ENCODE assay signal across 27 cellular contexts in the genomic region with DNA sequence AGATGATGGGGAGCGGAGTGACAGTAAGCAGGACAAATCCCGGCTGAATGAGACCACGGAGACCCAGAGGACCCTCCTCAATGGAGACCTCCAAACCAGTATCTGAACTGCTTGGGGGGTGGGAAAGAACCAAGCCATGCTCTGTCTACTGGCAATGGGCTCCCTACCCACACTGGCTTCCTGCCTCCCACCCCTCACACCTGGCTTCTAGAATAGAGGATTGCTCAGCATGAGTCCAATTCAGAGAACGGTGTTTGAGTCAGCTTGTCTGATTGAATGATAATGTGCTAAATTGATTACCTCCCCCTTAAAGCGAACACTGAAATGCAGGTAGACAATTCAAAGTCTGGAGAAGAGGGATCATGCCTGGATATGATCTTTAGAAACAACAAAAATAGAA. TPM values are rescaled to one million over a fixed set of nuclear protein-coding genes. Genes with fewer than 3 reads are reported as not detected.
"Had no signal": no experiment of that assay in that cellular context is flagged by ENCODE, and none has a peak within 500 bp of the region (broad histone marks: within the 10 kb centered on the region; RNA-seq: fewer than 3 reads in every experiment).

No MANE protein-coding gene starts in this region.

- H3K27ac Mint-ChIP-seq: effector memory CD8-positive, alpha-beta T cell; immature natural killer cell; natural killer cell; stimulated activated memory B cell treated with anti-CD40 and anti-IgM and Interleukin-4, amounts not matched to agents 10 μg/mL and 1 μg/mL and 100 μg/mL, for 72 hours had no signal

- H3K36me3 ChIP-seq: gastroesophageal sphincter, heart right ventricle, left ventricle myocardium inferior, lower lobe of right lung, ovary, sigmoid colon, tibial artery, upper lobe of left lung had no signal

- ATAC-seq: effector memory CD8-positive, alpha-beta T cell; gastroesophageal sphincter; heart right ventricle; left colon; lower lobe of right lung; natural killer cell; psoas muscle; right cardiac atrium; stimulated activated memory B cell treated with anti-CD40 and anti-IgM and Interleukin-4, amounts not matched to agents 10 μg/mL and 1 μg/mL and 100 μg/mL, for 72 hours; stimulated activated naive CD8-positive, alpha-beta T cell treated with anti-CD3 and anti-CD28 coated beads, Interleukin-15, Interleukin-2, amounts not matched to agents 100 U/mL and 50 U/mL, for 24 hours had no signal

- H3K4me3 ChIP-seq: coronary artery, gastroesophageal sphincter, heart right ventricle, left ventricle myocardium inferior, lower lobe of right lung, ovary, psoas muscle, sigmoid colon, testis, tibial artery, upper lobe of left lung had no signal

- H3K9me3 Mint-ChIP-seq: effector memory CD8-positive, alpha-beta T cell; natural killer cell; stimulated activated memory B cell treated with anti-CD40 and anti-IgM and Interleukin-4, amounts not matched to agents 10 μg/mL and 1 μg/mL and 100 μg/mL, for 72 hours had no signal

- H3K27me3 ChIP-seq: ovary, testis had no signal

- H3K9me3 ChIP-seq: gastroesophageal sphincter, heart right ventricle, left ventricle myocardium inferior, lower lobe of right lung, ovary, psoas muscle, sigmoid colon, testis, tibial artery, upper lobe of left lung had no signal

- H3K27ac ChIP-seq: coronary artery, gastroesophageal sphincter, heart right ventricle, left ventricle myocardium inferior, lower lobe of right lung, ovary, psoas muscle, sigmoid colon, testis, tibial artery, upper lobe of left lung had no signal

- H3K4me1 ChIP-seq: testis had no signal

- DNase-seq: dermis blood vessel endothelial cell; effector memory CD8-positive, alpha-beta T cell; heart right ventricle; hippocampal formation; immature natural killer cell; kidney glomerular epithelial cell; left colon; left ventricle myocardium inferior; lower lobe of right lung; natural killer cell; occipital lobe; ovary; posterior cingulate gyrus; psoas muscle; right cardiac atrium; sigmoid colon; stimulated activated CD4-positive, alpha-beta T cell treated with anti-CD3 and anti-CD28 coated beads, Interleukin-2, amount 100 ng/mL, for 24 hours; stimulated activated CD4-positive, alpha-beta T cell treated with anti-CD3 and anti-CD28 coated beads, Interleukin-4, amount 100 ng/mL, for 4 hours; stimulated activated naive CD8-positive, alpha-beta T cell treated with anti-CD3 and anti-CD28 coated beads, Interleukin-15, Interleukin-2, amounts not matched to agents 100 U/mL and 50 U/mL, for 24 hours; substantia nigra; testis; upper lobe of left lung had no signal

- H3K4me3 Mint-ChIP-seq: effector memory CD8-positive, alpha-beta T cell; immature natural killer cell; natural killer cell; stimulated activated memory B cell treated with anti-CD40 and anti-IgM and Interleukin-4, amounts not matched to agents 10 μg/mL and 1 μg/mL and 100 μg/mL, for 72 hours had no signal

- H3K36me3 Mint-ChIP-seq: immature natural killer cell; natural killer cell; stimulated activated memory B cell treated with anti-CD40 and anti-IgM and Interleukin-4, amounts not matched to agents 10 μg/mL and 1 μg/mL and 100 μg/mL, for 72 hours had no signal

RNA-seq across cellular contexts. Expression of a gene that starts 5.5 kb away (rescaled TPM):
- total RNA-seq: dermis blood vessel endothelial cell, fibroblast of villous mesenchyme, natural killer cell had no signal
